ENCODE assay signal across 1 cellular context in genomic region chr1:108746382-108747127, GRCh38.
TF ChIP-seq lines count a peak whose summit lies in the region.

TSS of gene STXBP3 (plus strand) at chr1:108746674. CDS start at chr1:108746738, 64 bp downstream.

TF ChIP-seq in K562, 482 proteins besides CTCF, POLR2A, EP300 and RAD21 (continued from another document and continues in another):
- TF ChIP-seq VEZF1 (CRISPR knock-in tag; IDR thresholded peaks at IDR 0.05): peak; percentile 88
- no peak for TF ChIP-seq ZNF280B (CRISPR knock-in tag; IDR thresholded peaks at IDR 0.05)
- peak; percentile 98 for TF ChIP-seq ATF7 (IDR thresholded peaks at IDR 0.05)
- TF ChIP-seq ZNF695 (CRISPR knock-in tag; IDR thresholded peaks at IDR 0.05): no peak
- peak; percentile 87 to 97 for TF ChIP-seq MAZ (CRISPR knock-in tag; conservative IDR thresholded peaks at IDR 0.05 in 1 of 2, IDR thresholded peaks at IDR 0.05 in 1 of 2)
- TF ChIP-seq ATF1 (CRISPR knock-in tag; IDR thresholded peaks at IDR 0.05): peak; percentile 87
- peak; percentile 99 for TF ChIP-seq ATF1 (tag; IDR thresholded peaks at IDR 0.05)
- no peak for TF ChIP-seq NFIX (CRISPR knock-in tag; IDR thresholded peaks at IDR 0.05; ENCODE audit: low read depth)
- TF ChIP-seq ZNF12 (CRISPR knock-in tag; IDR thresholded peaks at IDR 0.05): peak; percentile 81; the same call in 1 of the 2 replicates
- TF ChIP-seq TOE1 (IDR thresholded peaks at IDR 0.05; ENCODE audit: borderline replicate concordance): peak; percentile 89
- 0 out of 2 replicates have a peak, but pooled peaks have one; percentile 73 for TF ChIP-seq TOE1 (CRISPR knock-in tag; IDR thresholded peaks at IDR 0.05; ENCODE audit: borderline replicate concordance, low read depth)
- TF ChIP-seq EWSR1 (IDR thresholded peaks at IDR 0.05; ENCODE audit: borderline replicate concordance, low read depth, partially characterized antibody): no peak
- no peak for TF ChIP-seq GATAD2B (IDR thresholded peaks at IDR 0.05; ENCODE audit: borderline replicate concordance)
- TF ChIP-seq ZNF518B (CRISPR knock-in tag; IDR thresholded peaks at IDR 0.05): no peak
- TF ChIP-seq ZNF561 (CRISPR knock-in tag; conservative IDR thresholded peaks at IDR 0.05): no peak
- TF ChIP-seq ZKSCAN3 (CRISPR knock-in tag; IDR thresholded peaks at IDR 0.05): no peak
- 0 out of 2 replicates have a peak, but pooled peaks have one; percentile 32 for TF ChIP-seq PHF21A (IDR thresholded peaks at IDR 0.05; ENCODE audit: borderline replicate concordance, low read depth)
- TF ChIP-seq CTBP1 (IDR thresholded peaks at IDR 0.05; ENCODE audit: borderline replicate concordance): peak; percentile 81; the same call in 1 of the 2 replicates
- no peak; the same call in 1 of the 2 replicates for TF ChIP-seq HES1 (IDR thresholded peaks at IDR 0.05; ENCODE audit: low read depth)
- no peak for TF ChIP-seq NR0B1 (IDR thresholded peaks at IDR 0.05; ENCODE audit: partially characterized antibody)
- TF ChIP-seq ASH1L (IDR thresholded peaks at IDR 0.05; ENCODE audit: borderline replicate concordance, low read depth, partially characterized antibody): no peak
- TF ChIP-seq HMBOX1 (IDR thresholded peaks at IDR 0.05): peak; percentile 27; the same call in 1 of the 2 replicates
- TF ChIP-seq MBD2 (IDR thresholded peaks at IDR 0.05; ENCODE audit: borderline replicate concordance, low read depth): peak; percentile 87
- TF ChIP-seq ZBTB5 (IDR thresholded peaks at IDR 0.05): no peak; the same call in 1 of the 2 replicates
- TF ChIP-seq SP1 (CRISPR knock-in tag; IDR thresholded peaks at IDR 0.05): peak; percentile 98
- TF ChIP-seq KLF1 (tag; IDR thresholded peaks at IDR 0.05): peak; percentile 88
- TF ChIP-seq FOXK1 (CRISPR knock-in tag; IDR thresholded peaks at IDR 0.05; ENCODE audit: borderline replicate concordance): no peak
- TF ChIP-seq DIDO1 (tag; IDR thresholded peaks at IDR 0.05; ENCODE audit: low read depth): no peak
- TF ChIP-seq ZNF764 (CRISPR knock-in tag; IDR thresholded peaks at IDR 0.05; ENCODE audit: low read depth): 0 out of 2 replicates have a peak, but pooled peaks have one; percentile 73
- no peak; the same call in none of the 2 replicates for TF ChIP-seq TARDBP (IDR thresholded peaks at IDR 0.05)
- no peak; the same call in 1 of the 2 replicates for TF ChIP-seq RFX1 (IDR thresholded peaks at IDR 0.05)
- no peak; the same call in 1 of the 2 replicates for TF ChIP-seq HBP1 (CRISPR knock-in tag; IDR thresholded peaks at IDR 0.05)
- no peak for TF ChIP-seq POLR3G (IDR thresholded peaks at IDR 0.05; ENCODE audit: extremely low read depth, insufficient read length, insufficient replicate concordance)
- TF ChIP-seq PREB (CRISPR knock-in tag; IDR thresholded peaks at IDR 0.05): no peak
- no peak for TF ChIP-seq ZNF124 (CRISPR knock-in tag; IDR thresholded peaks at IDR 0.05)
- no peak for TF ChIP-seq HNRNPUL1 (IDR thresholded peaks at IDR 0.05; ENCODE audit: low read length)
- TF ChIP-seq RBM15 (IDR thresholded peaks at IDR 0.05; ENCODE audit: insufficient read depth, low read length): no peak
- no peak for TF ChIP-seq THRA (IDR thresholded peaks at IDR 0.05)
- TF ChIP-seq ZNF511 (CRISPR knock-in tag; IDR thresholded peaks at IDR 0.05): no peak; the same call in none of the 2 replicates
- no peak for TF ChIP-seq TGIF2 (CRISPR knock-in tag; IDR thresholded peaks at IDR 0.05)
- TF ChIP-seq SPI1 (IDR thresholded peaks at IDR 0.05; ENCODE audit: borderline replicate concordance, low read depth, low read length): no peak
- 0 out of 2 replicates have a peak, but pooled peaks have one; percentile 70 for TF ChIP-seq ZNF174 (CRISPR knock-in tag; IDR thresholded peaks at IDR 0.05)
- TF ChIP-seq NR1H2 (CRISPR knock-in tag; IDR thresholded peaks at IDR 0.05): peak; percentile 81; the same call in 1 of the 2 replicates
- TF ChIP-seq ELF1 (tag; IDR thresholded peaks at IDR 0.05): peak; percentile 55
- TF ChIP-seq CREB1 (IDR thresholded peaks at IDR 0.05): peak; percentile 96
- TF ChIP-seq CREB1 (CRISPR knock-in tag; IDR thresholded peaks at IDR 0.05): peak; percentile 98
- peak; percentile 99 for TF ChIP-seq ATF3 (IDR thresholded peaks at IDR 0.05)
- TF ChIP-seq ATF3 (CRISPR knock-in tag; conservative IDR thresholded peaks at IDR 0.05): peak; percentile 50; the same call in 1 of the 2 replicates
- no peak for TF ChIP-seq SMARCB1 (IDR thresholded peaks at IDR 0.05; ENCODE audit: insufficient read length, low read depth)
